10 cellular contexts compared by ENCODE assay signal in the genomic region with DNA sequence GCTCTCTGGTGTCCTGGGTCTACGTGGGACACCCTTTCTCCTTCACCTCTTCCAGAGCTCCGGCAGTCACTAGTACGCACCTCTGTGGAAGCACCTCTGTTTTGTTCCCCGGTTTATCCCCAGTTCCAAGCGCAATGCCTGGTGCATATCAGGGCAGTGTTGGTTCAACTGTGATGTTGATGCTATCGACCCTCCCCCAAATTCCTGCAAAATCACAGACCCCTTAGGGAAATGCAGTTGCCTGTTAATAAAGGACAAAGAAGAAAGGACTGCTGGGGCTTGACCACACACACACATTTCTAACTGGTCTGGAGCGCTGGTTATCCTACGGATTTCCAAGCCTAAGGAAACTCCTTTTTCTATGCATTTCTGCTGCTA. TPM values are rescaled to one million over a fixed set of nuclear protein-coding genes. Genes with fewer than 3 reads are reported as not detected.
DNase-seq lines count a peak whose midpoint lies in the region; ATAC-seq, FAIRE-seq and TF ChIP-seq lines count a peak whose summit lies in the region.
"Had no signal": no experiment of that assay in that cellular context is flagged by ENCODE, and none has a peak within 500 bp of the region (broad histone marks: within the 10 kb centered on the region; RNA-seq: fewer than 3 reads in every experiment).

No MANE protein-coding gene starts in this region.

- H3K36me3 Mint-ChIP-seq in natural killer cell (no peaks in the 10 kb centered on the region), MCF 10A (ENCODE audit: insufficient read depth, unreplicated experiment) (no peaks in the 10 kb centered on the region), memory B cell (no peaks in the 10 kb centered on the region)
- no peaks in the 10 kb centered on the region for H3K36me3 Mint-ChIP-seq in natural killer cell treated with Interleukin-12 subunit alpha and Interleukin-12 subunit beta and Interleukin-15 and Interleukin-18, amount 100 ng/mL, for 72 hours

- peaks cover 17 to 20% (median 19%) of the 10 kb centered on the region in 4 donors for H3K4me1 ChIP-seq in upper lobe of left lung

- no peak for FAIRE-seq in H54 (lab: Jason Lieb, UNC)

- TF ChIP-seq CTCF in natural killer cell (IDR thresholded peaks at IDR 0.05) (no peak), MCF 10A (IDR thresholded peaks at IDR 0.05; ENCODE audit: unreplicated experiment) (no peak), upper lobe of left lung (IDR thresholded peaks at IDR 0.05) (no peak)

- no peak overlapping the region for H3K27ac ChIP-seq in upper lobe of left lung

- H3K27me3 Mint-ChIP-seq in natural killer cell (ENCODE audit: low read depth in 2 of 2) (peaks cover 52 to 68% of the 10 kb centered on the region in 2 donors), MCF 10A (ENCODE audit: insufficient read depth, unreplicated experiment) (no peaks in the 10 kb centered on the region), memory B cell (peaks cover 17% of the 10 kb centered on the region)
- peaks cover 38 to 53% of the 10 kb centered on the region in 2 donors for H3K27me3 Mint-ChIP-seq in natural killer cell treated with Interleukin-12 subunit alpha and Interleukin-12 subunit beta and Interleukin-15 and Interleukin-18, amount 100 ng/mL, for 72 hours

- H3K27ac Mint-ChIP-seq in natural killer cell, result no peak overlapping the region
- no peak overlapping the region for H3K27ac Mint-ChIP-seq in natural killer cell treated with Interleukin-12 subunit alpha and Interleukin-12 subunit beta and Interleukin-15 and Interleukin-18, amount 100 ng/mL, for 72 hours
- no peak overlapping the region for H3K27ac Mint-ChIP-seq in MCF 10A (ENCODE audit: low read depth, unreplicated experiment)
- no peak overlapping the region for H3K27ac Mint-ChIP-seq in memory B cell

- H3K4me3 ChIP-seq in upper lobe of left lung, result peak overlapping the region in 3 of 4 donors; percentile 31 to 56 (median 48)

- POLR2A ChIA-PET in MCF 10A (lab: Yijun Ruan, JAX), result interaction anchor here (1.0 to 3.2 kb wide), 5 partner anchors 28 to 288 kb away, joined by 3 to 21 read pairs (median 4); partner anchors contain the start of gene CLOCK

- no peaks in the 10 kb centered on the region for H3K9me3 ChIP-seq in upper lobe of left lung

- no peaks in the 10 kb centered on the region for H3K9me3 Mint-ChIP-seq in natural killer cell
- no peaks in the 10 kb centered on the region for H3K9me3 Mint-ChIP-seq in natural killer cell treated with Interleukin-12 subunit alpha and Interleukin-12 subunit beta and Interleukin-15 and Interleukin-18, amount 100 ng/mL, for 72 hours
- no peaks in the 10 kb centered on the region for H3K9me3 Mint-ChIP-seq in MCF 10A (ENCODE audit: unreplicated experiment)
- no peaks in the 10 kb centered on the region for H3K9me3 Mint-ChIP-seq in memory B cell

- no TSS peak for BruUV-seq in MCF 10A (replicated peaks; lab: Mats Ljungman, UMichigan)

- H3K4me1 Mint-ChIP-seq in natural killer cell (peaks cover 6 to 15% of the 10 kb centered on the region in 2 donors), MCF 10A (ENCODE audit: insufficient read depth, unreplicated experiment) (peaks cover 23% of the 10 kb centered on the region), memory B cell (peaks cover 13% of the 10 kb centered on the region)
- H3K4me1 Mint-ChIP-seq in natural killer cell treated with Interleukin-12 subunit alpha and Interleukin-12 subunit beta and Interleukin-15 and Interleukin-18, amount 100 ng/mL, for 72 hours (ENCODE audit: low read depth in 2 of 2), result peaks cover 7% of the 10 kb centered on the region in 2 donors

- TF ChIP-seq EP300 in upper lobe of left lung (IDR thresholded peaks at IDR 0.05), result no peak

- no peak for TF ChIP-seq POLR2A in upper lobe of left lung (IDR thresholded peaks at IDR 0.05)
- TF ChIP-seq POLR2A in H54 (IDR thresholded peaks at IDR 0.05; ENCODE audit: low read depth, low read length), result no peak

- H3K4me3 Mint-ChIP-seq in natural killer cell (peak overlapping the region; percentile 55), MCF 10A (ENCODE audit: unreplicated experiment) (peak overlapping the region; percentile 71), memory B cell (peak overlapping the region; percentile 77)
- no peak overlapping the region for H3K4me3 Mint-ChIP-seq in natural killer cell treated with Interleukin-12 subunit alpha and Interleukin-12 subunit beta and Interleukin-15 and Interleukin-18, amount 100 ng/mL, for 72 hours

- ATAC-seq in natural killer cell, result no peak
- no peak for ATAC-seq in natural killer cell treated with Interleukin-12 subunit alpha and Interleukin-12 subunit beta and Interleukin-15 and Interleukin-18, amount 100 ng/mL, for 72 hours
- no peak for ATAC-seq in memory B cell (ENCODE audit: low read depth)
- ATAC-seq in upper lobe of left lung (ENCODE audit: low FRiP score in 2 of 2), result peak in 1 of 2 donors; percentile 4

- peaks cover 0 to 21% (median 10%) of the 10 kb centered on the region in 4 donors for H3K27me3 ChIP-seq in upper lobe of left lung

- intact Hi-C loops in natural killer cell (cut with micrococcal nuclease), result no loop called here
- intact Hi-C loops in MCF 10A (cut with micrococcal nuclease), result loop anchor here (1.0 to 10.0 kb wide), 3 partner anchors 92 to 191 kb away; no protein-coding TSS in a partner anchor

- no peaks in the 10 kb centered on the region for H3K36me3 ChIP-seq in upper lobe of left lung

- CTCF ChIA-PET in MCF 10A (lab: Yijun Ruan, JAX), result interaction anchor here (0.8 to 4.9 kb wide), 5 partner anchors 59 to 192 kb away, joined by 3 to 32 read pairs (median 5); no protein-coding TSS in a partner anchor

- no peak for DNase-seq in natural killer cell
- DNase-seq in natural killer cell treated with Interleukin-12 subunit alpha and Interleukin-12 subunit beta and Interleukin-15 and Interleukin-18, amount 100 ng/mL, for 72 hours (ENCODE audit: low spot score), result no peak
- no peak for DNase-seq in MCF 10A (ENCODE audit: unreplicated experiment)
- no peak for DNase-seq in memory B cell (ENCODE audit: low spot score in 2 of 2)
- DNase-seq in upper lobe of left lung, result no peak
- no peak for DNase-seq in H54 (ENCODE audit: insufficient read length, low spot score)
- DNase-seq in NCI-H82 (lab: John Stamatoyannopoulos, UW), result no peak
- DNase-seq in NCI-H524 treated with DMSO at 0.1 percent for 48 hours (lab: John Stamatoyannopoulos, UW), result no peak
- DNase-seq: NCI-H187 had no signal

- 12 to 13% methylated on average over 6 to 8 of the region's 8 CpGs for whole genome bisulfite sequencing in upper lobe of left lung, 2 donors

RNA-seq across cellular contexts. Expression of gene NMU, which starts 0.5 kb away (rescaled TPM):
- total RNA-seq in natural killer cell (not detected), MCF 10A (2022) (4.7 and 8.5 TPM in 2 replicates), upper lobe of left lung (1 to 10 TPM in 3 of 6 donors, not detected in 3; 1.6 to 3.2 (median 2.3) TPM)
- total RNA-seq in natural killer cell treated with Interleukin-12 subunit alpha and Interleukin-12 subunit beta and Interleukin-15 and Interleukin-18, amount 100 ng/mL, for 72 hours, result not detected

RNA-seq across cellular contexts. Expression of gene PDCL2, which starts 44.6 kb away (rescaled TPM):
- not detected for total RNA-seq in natural killer cell
- not detected for total RNA-seq in natural killer cell treated with Interleukin-12 subunit alpha and Interleukin-12 subunit beta and Interleukin-15 and Interleukin-18, amount 100 ng/mL, for 72 hours
- total RNA-seq in MCF 10A (2022), result not detected in 2 replicates
- not detected for total RNA-seq in upper lobe of left lung
- total RNA-seq: left lobe of liver had no signal
